26 cellular contexts compared by ENCODE assay signal in the genomic region with DNA sequence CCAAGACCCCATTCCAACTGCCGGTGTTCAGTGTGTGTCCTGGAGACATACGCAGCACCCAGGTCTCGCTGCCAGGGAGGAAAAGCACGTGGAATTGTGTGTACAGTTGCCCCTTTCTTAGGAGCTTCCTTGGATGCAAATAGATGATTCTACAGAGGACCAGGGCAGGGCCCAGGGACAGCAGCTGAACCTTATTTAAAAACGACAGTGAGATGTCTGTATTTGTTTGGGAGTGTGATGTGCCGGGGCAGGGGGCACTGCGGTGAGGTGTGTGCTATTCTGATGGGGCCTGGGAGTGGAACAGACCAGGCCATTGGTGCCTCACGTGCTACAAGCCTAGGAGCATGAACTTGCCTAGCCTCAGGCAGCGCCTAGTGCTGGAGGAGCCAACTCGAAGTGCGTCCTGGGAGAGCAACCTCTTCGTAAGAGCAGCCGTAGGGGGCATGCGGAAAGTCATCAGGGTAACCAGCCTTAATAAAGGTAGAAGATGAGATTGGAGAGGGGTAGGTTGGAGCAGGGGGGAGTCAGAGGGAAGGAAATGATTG.
"Had no signal": no experiment of that assay in that cellular context is flagged by ENCODE, and none has a peak within 500 bp of the region (broad histone marks: within the 10 kb centered on the region; RNA-seq: fewer than 3 reads in every experiment).

No MANE protein-coding gene starts in this region.

- H3K4me1 Mint-ChIP-seq: activated naive CD8-positive, alpha-beta T cell treated with anti-CD3 and anti-CD28 coated beads, Interleukin-2, amount 10 ng/mL, durations not matched to agents 7 days and 5 days; central memory CD8-positive, alpha-beta T cell had no signal

- H3K27me3 Mint-ChIP-seq: central memory CD8-positive, alpha-beta T cell had no signal

- H3K27ac ChIP-seq: adrenal gland, SJSA1 had no signal

- H3K4me1 ChIP-seq: adrenal gland, SJSA1 had no signal

- H3K36me3 ChIP-seq: adrenal gland, MG63, SJSA1 had no signal

- ATAC-seq: Panc1, SK-N-SH treated with all-trans-retinoic acid at 6 μM for 48 hours had no signal

- DNase-seq: activated CD4-positive, alpha-beta T cell treated with anti-CD3 and anti-CD28 coated beads for 48 hours; activated CD4-positive, alpha-beta T cell treated with anti-CD3 and anti-CD28 coated beads, Interleukin-2, amount 50 U/mL, for 4 hours; activated CD4-positive, CD25-positive, alpha-beta regulatory T cell treated with anti-CD3 and anti-CD28 coated beads, Interleukin-2, amount 50 U/mL, for 72 hours; activated naive CD4-positive, alpha-beta T cell treated with anti-CD3 and anti-CD28 coated beads, Interleukin-2, amount 50 U/mL, for 16 hours; activated naive CD8-positive, alpha-beta T cell treated with anti-CD3 and anti-CD28 coated beads, Interleukin-2, amount 10 ng/mL, durations not matched to agents 7 days and 5 days; activated T-cell treated with anti-CD3 and anti-CD28 coated beads, Interleukin-2, amount 50 U/mL, for 1 hour; adrenal gland; anterior cingulate cortex; MG63; MV-4-11; NCI-H1092 treated with DMSO at 0.1 percent for 48 hours; NCI-H1417 treated with DMSO at 0.1 percent for 48 hours; NCI-H1694 treated with DMSO at 0.1 percent for 48 hours; NCI-H2029 treated with DMSO at 0.1 percent for 48 hours; NCI-H345; NCI-H510A; NCI-H69; NK-92 treated with Interleukin-12 subunit alpha and Interleukin-12 subunit beta, amount 100 ng/mL, for 24 hours; OCI-M1; Right ventricle myocardium superior; RPMI8226 had no signal

- H3K36me3 Mint-ChIP-seq: activated naive CD8-positive, alpha-beta T cell treated with anti-CD3 and anti-CD28 coated beads, Interleukin-2, amount 10 ng/mL, durations not matched to agents 7 days and 5 days had no signal

- H3K27me3 ChIP-seq: adrenal gland, MG63, SJSA1 had no signal

- H3K4me3 Mint-ChIP-seq: activated naive CD8-positive, alpha-beta T cell treated with anti-CD3 and anti-CD28 coated beads, Interleukin-2, amount 10 ng/mL, durations not matched to agents 7 days and 5 days; central memory CD8-positive, alpha-beta T cell; T-helper 1 cell treated with Interleukin-12 subunit alpha and Interleukin-12 subunit beta and Interleukin-4 antibody, amounts not matched to agents 30 μg/mL and 1 μg/mL, for 36 hours had no signal

- H3K27ac Mint-ChIP-seq: activated naive CD8-positive, alpha-beta T cell treated with anti-CD3 and anti-CD28 coated beads, Interleukin-2, amount 10 ng/mL, durations not matched to agents 7 days and 5 days; T-helper 1 cell treated with Interleukin-12 subunit alpha and Interleukin-12 subunit beta and Interleukin-4 antibody, amounts not matched to agents 30 μg/mL and 1 μg/mL, for 36 hours had no signal

- H3K9me3 ChIP-seq: adrenal gland, MG63, SJSA1 had no signal

- H3K9me3 Mint-ChIP-seq: activated naive CD8-positive, alpha-beta T cell treated with anti-CD3 and anti-CD28 coated beads, Interleukin-2, amount 10 ng/mL, durations not matched to agents 7 days and 5 days; central memory CD8-positive, alpha-beta T cell; T-helper 1 cell treated with Interleukin-12 subunit alpha and Interleukin-12 subunit beta and Interleukin-4 antibody, amounts not matched to agents 30 μg/mL and 1 μg/mL, for 36 hours had no signal

- H3K4me3 ChIP-seq: adrenal gland, MG63, SJSA1 had no signal
